ENCODE assay signal across 8 cellular contexts in the genomic region with DNA sequence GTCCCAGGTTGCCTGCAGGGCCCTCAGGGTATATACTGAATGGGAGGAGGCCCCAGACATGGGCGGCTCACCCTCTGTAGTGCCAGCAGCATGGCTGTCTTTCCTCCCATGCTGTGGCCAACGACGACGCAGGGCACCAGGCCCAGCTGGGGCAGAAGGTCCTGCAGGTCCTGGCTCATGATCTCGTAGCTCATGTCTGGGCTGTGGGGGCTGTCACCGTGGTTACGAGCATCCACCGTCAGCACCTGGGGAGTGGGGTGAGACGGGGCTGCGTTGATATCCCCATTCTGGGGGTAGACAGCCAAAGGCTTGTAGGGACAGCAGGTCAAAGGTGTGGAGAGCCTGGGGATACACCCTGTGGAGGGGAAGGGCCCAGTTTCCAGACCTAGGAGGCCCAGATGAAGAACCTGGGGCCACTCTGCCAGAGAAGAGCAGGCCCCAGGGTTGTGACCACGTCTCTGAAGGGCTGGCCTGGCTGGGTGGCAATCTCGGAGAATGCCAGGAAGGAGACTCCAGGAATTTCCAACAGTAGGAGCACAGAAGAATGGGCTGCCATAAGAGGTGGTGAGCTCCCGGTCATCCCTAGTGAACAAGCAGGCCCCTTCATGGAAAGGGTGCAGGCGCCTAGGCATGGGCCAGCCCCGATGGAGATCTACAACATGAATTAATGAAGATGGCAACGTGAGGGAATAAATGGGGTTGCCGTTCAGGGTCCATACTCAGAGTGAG. TPM values are rescaled to one million over a fixed set of nuclear protein-coding genes. Genes with fewer than 3 reads are reported as not detected.
A peak's percentile ranks its signal among the peaks of the same experiment; 100 is the strongest.
DNase-seq lines count a peak whose midpoint lies in the region; ATAC-seq and TF ChIP-seq lines count a peak whose summit lies in the region.

No MANE protein-coding gene starts in this region.

- no peak for DNase-seq in GM23248
- DNase-seq in skeletal muscle cell (ENCODE audit: low read depth): no peak
- DNase-seq in hippocampal formation (lab: John Stamatoyannopoulos, UW): no peak
- DNase-seq in 8988T: no peak

- ATAC-seq in gastroesophageal sphincter (no peak), GM18519 (IDR thresholded peaks at IDR 0.05; ENCODE audit: low FRiP score, unreplicated experiment) (no peak), HG03159 (IDR thresholded peaks at IDR 0.05; ENCODE audit: unreplicated experiment) (no peak)

- H3K4me1 ChIP-seq in GM23248 (ENCODE audit: insufficient read depth) (no peaks in the 10 kb centered on the region), gastroesophageal sphincter (peaks cover 0 to 44% (median 10%) of the 10 kb centered on the region in 3 donors)

- peak overlapping the region; percentile 92 for H2AFZ ChIP-seq in GM23248

- no peaks in the 10 kb centered on the region for H3K9me3 ChIP-seq in GM23248 (ENCODE audit: low read depth)
- no peaks in the 10 kb centered on the region for H3K9me3 ChIP-seq in gastroesophageal sphincter

- peak overlapping the region; percentile 78 for H3K9ac ChIP-seq in GM23248

- 69% methylated on average over 16 to 17 of the region's 17 CpGs for WGBS in GM23248 (ENCODE audit: low coverage in 1 of 2, low lambda C conversion rate in 2 of 2, missing lambda C conversion rate in 2 of 2), 2 experiments
- 0 to 41% methylated on average over 1 to 4 of the region's 17 CpGs for WGBS in gastroesophageal sphincter (ENCODE audit: low coverage in 1 of 2), 2 donors

- no peaks in the 10 kb centered on the region for H3K27me3 ChIP-seq in GM23248 (replicated peaks; ENCODE audit: insufficient read depth)
- no peaks in the 10 kb centered on the region for H3K27me3 ChIP-seq in gastroesophageal sphincter

- peak overlapping the region; percentile 91 for H3K4me2 ChIP-seq in GM23248 (ENCODE audit: unreplicated experiment)

- TF ChIP-seq CTCF in VCaP (conservative IDR thresholded peaks at IDR 0.05) (no peak), gastroesophageal sphincter (IDR thresholded peaks at IDR 0.05) (no peak)

- TF ChIP-seq POLR2A in gastroesophageal sphincter (IDR thresholded peaks at IDR 0.05): no peak

- H4K20me1 ChIP-seq in GM23248 (ENCODE audit: insufficient read depth): no peaks in the 10 kb centered on the region

- in situ Hi-C loops in GM23248 (cut with MboI): no loop called here

- H3K79me2 ChIP-seq in GM23248 (ENCODE audit: insufficient read depth): no peaks in the 10 kb centered on the region

- H3K36me3 ChIP-seq in GM23248 (ENCODE audit: low read depth): no peaks in the 10 kb centered on the region
- peaks cover 0 to 25% of the 10 kb centered on the region in 2 donors for H3K36me3 ChIP-seq in gastroesophageal sphincter

- H3K27ac ChIP-seq in GM23248: no peak overlapping the region
- H3K27ac ChIP-seq in VCaP: peak overlapping the region; percentile 99
- peak overlapping the region in 3 of 4 donors; percentile 88 to 92 (median 89) for H3K27ac ChIP-seq in gastroesophageal sphincter

- no peaks in the 10 kb centered on the region for H3F3A ChIP-seq in GM23248 (ENCODE audit: insufficient read depth)

- TF ChIP-seq EP300 in gastroesophageal sphincter (IDR thresholded peaks at IDR 0.05): no peak

- H3K9me2 ChIP-seq in GM23248 (ENCODE audit: insufficient read depth): no peaks in the 10 kb centered on the region

- H3K4me3 ChIP-seq in GM23248: peak overlapping the region; percentile 90
- H3K4me3 ChIP-seq in gastroesophageal sphincter: peak overlapping the region; percentile 49 to 65
- peak overlapping the region; percentile 82 for H3K4me3 ChIP-seq in skeletal muscle cell (ENCODE audit: low read depth, low read length)

RNA-seq across cellular contexts. Expression of a gene that starts 0.9 kb away (rescaled TPM):
- 8.9 and 20.8 TPM in 2 replicates for total RNA-seq in GM23248 (2014; rRNA removed; shearing (Covaris generic))
- polyA plus RNA-seq in GM23248 (2016; fragmentation: Nextera tagmentation; extraction: Ambion mirVana): 17.6 and 18.1 TPM in 2 replicates
- 1 to 10 TPM; 5.6 to 8.5 (median 6.6) TPM for total RNA-seq in gastroesophageal sphincter

RNA-seq across cellular contexts. Expression of a gene that starts 18.2 kb away (rescaled TPM):
- 10.9 and 20.6 TPM in 2 replicates for total RNA-seq in GM23248 (2014; rRNA removed; shearing (Covaris generic))
- 10.1 and 12.0 TPM in 2 replicates for polyA plus RNA-seq in GM23248 (2016; fragmentation: Nextera tagmentation; extraction: Ambion mirVana)
- 10 to 100 TPM in 3 of 4 donors, 1 to 10 TPM in 1; 9.6 to 24.0 (median 15.2) TPM for total RNA-seq in gastroesophageal sphincter

RNA-seq across cellular contexts. Expression of a gene that starts 32.4 kb away (rescaled TPM):
- total RNA-seq in GM23248 (2014; rRNA removed; shearing (Covaris generic)): not detected in 2 replicates
- polyA plus RNA-seq in GM23248 (2016; fragmentation: Nextera tagmentation; extraction: Ambion mirVana): not detected in 2 replicates
- total RNA-seq in gastroesophageal sphincter: 1 to 10 TPM in 1 of 4 donors, not detected in 3; 5.9 TPM

RNA-seq across cellular contexts. Expression of a gene that starts 54.3 kb away (rescaled TPM):
- 36.2 and 48.2 TPM in 2 replicates for total RNA-seq in GM23248 (2014; rRNA removed; shearing (Covaris generic))
- 95.1 and 98.5 TPM in 2 replicates for polyA plus RNA-seq in GM23248 (2016; fragmentation: Nextera tagmentation; extraction: Ambion mirVana)
- total RNA-seq in gastroesophageal sphincter: 10 to 100 TPM; 41.5 to 65.0 (median 45.3) TPM

RNA-seq across cellular contexts. Expression of a gene that starts 54.4 kb away (rescaled TPM):
- 5.2 and 5.7 TPM in 2 replicates for total RNA-seq in GM23248 (2014; rRNA removed; shearing (Covaris generic))
- polyA plus RNA-seq in GM23248 (2016; fragmentation: Nextera tagmentation; extraction: Ambion mirVana): 12.7 and 14.3 TPM in 2 replicates
- total RNA-seq in gastroesophageal sphincter: 1 to 10 TPM; 2.3 to 9.3 (median 5.3) TPM
